ENCODE assay signal across 15 cellular contexts in the genomic region with DNA sequence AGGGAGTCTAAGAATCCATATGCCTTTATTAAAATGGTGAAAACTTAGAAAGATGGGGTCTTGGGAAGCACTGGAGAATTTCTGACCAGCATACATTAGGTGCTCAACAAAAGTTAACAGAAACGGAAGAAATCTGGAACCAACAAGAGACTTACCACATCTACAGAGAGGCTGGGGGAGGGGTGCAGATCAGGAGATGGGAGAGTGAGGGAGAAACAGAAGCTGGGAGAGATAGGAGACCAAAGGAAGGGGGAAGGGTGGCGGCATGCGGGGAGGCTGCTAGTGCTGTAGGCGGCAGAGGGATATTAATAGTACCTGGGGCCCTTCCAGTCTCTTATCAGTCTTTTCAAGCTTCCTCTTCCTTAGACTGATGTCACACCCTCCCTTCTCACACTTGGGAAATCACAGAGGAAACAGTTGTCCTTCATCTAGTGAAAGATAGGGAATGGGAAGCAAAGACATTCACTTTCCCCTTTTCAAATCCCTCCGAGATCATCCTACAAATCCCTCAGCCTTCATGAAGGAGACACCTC. TPM values are rescaled to one million over a fixed set of nuclear protein-coding genes. Genes with fewer than 3 reads are reported as not detected.
DNase-seq lines count a peak whose midpoint lies in the region; ATAC-seq and TF ChIP-seq lines count a peak whose summit lies in the region.
"Had no signal": no experiment of that assay in that cellular context is flagged by ENCODE, and none has a peak within 500 bp of the region (broad histone marks: within the 10 kb centered on the region; RNA-seq: fewer than 3 reads in every experiment).

No MANE protein-coding gene starts in this region.

- H3K79me2 ChIP-seq in GM23248 (ENCODE audit: insufficient read depth): no peaks in the 10 kb centered on the region

- no peaks in the 10 kb centered on the region for H3K9me3 Mint-ChIP-seq in activated naive CD4-positive, alpha-beta T cell treated with anti-CD3 and anti-CD28 coated beads, Interleukin-2, amount 50 U/mL, for 24 hours
- H3K9me3 Mint-ChIP-seq: activated naive CD8-positive, alpha-beta T cell treated with anti-CD3 and anti-CD28 coated beads, Interleukin-2, amount 50 U/mL, for 24 hours had no signal

- H3K27ac ChIP-seq in heart right ventricle (peak overlapping the region in 5 of 10 donors; percentile 26 to 65 (median 41)), upper lobe of right lung (no peak overlapping the region), GM23248 (no peak overlapping the region)
- H3K27ac ChIP-seq: A549, gastroesophageal sphincter, neutrophil, PC-9 had no signal

- intact Hi-C loops in heart right ventricle (cut with DNase I) (loop anchor here in 9 of 10 donors (1.0 to 10.0 kb wide), 7 partner anchors 146 to 231 kb away; a partner anchor contains a TSS), upper lobe of right lung (cut with DNase I) (no loop called here)

- no peaks in the 10 kb centered on the region for H3K27me3 Mint-ChIP-seq in activated naive CD4-positive, alpha-beta T cell treated with anti-CD3 and anti-CD28 coated beads, Interleukin-2, amount 50 U/mL, for 24 hours

- WGBS in heart right ventricle, 2 donors: 14 to 15% methylated on average over 5 of the region's 5 CpGs
- 64 to 65% methylated on average over 5 of the region's 5 CpGs for WGBS in GM23248 (ENCODE audit: low coverage in 1 of 2, low lambda C conversion rate in 2 of 2, missing lambda C conversion rate in 2 of 2), 2 experiments

- no peak overlapping the region for H2AFZ ChIP-seq in GM23248
- H2AFZ ChIP-seq: PC-9 had no signal

- H4K20me1 ChIP-seq in GM23248 (ENCODE audit: insufficient read depth): no peaks in the 10 kb centered on the region

- DNase-seq in activated naive CD4-positive, alpha-beta T cell (lab: John Stamatoyannopoulos, UW): no peak
- DNase-seq in UCSD-AML1 (lab: John Stamatoyannopoulos, UW; ENCODE audit: unreplicated experiment) (peak; percentile 89), heart right ventricle (peak; percentile 41 to 57), upper lobe of right lung (no peak), GM23248 (no peak), NCI-H510A (lab: John Stamatoyannopoulos, UW) (no peak)
- no peak for DNase-seq in stimulated activated CD4-positive, alpha-beta T cell treated with anti-CD3 and anti-CD28 coated beads, Interleukin-12 subunit alpha, Interleukin-12 subunit beta, amount 100 ng/mL, for 4 hours

- H3K36me3 Mint-ChIP-seq in activated naive CD4-positive, alpha-beta T cell treated with anti-CD3 and anti-CD28 coated beads, Interleukin-2, amount 50 U/mL, for 24 hours: no peaks in the 10 kb centered on the region
- H3K36me3 Mint-ChIP-seq: activated CD8-positive, alpha-beta memory T cell treated with anti-CD3 and anti-CD28 coated beads, Interleukin-2, amount 10 ng/mL, durations not matched to agents 7 days and 5 days had no signal

- in situ Hi-C loops in GM23248 (cut with MboI): loop anchor here (5.0 kb wide), 1 partner anchor 231 kb away; no protein-coding TSS in a partner anchor

- H3K27ac Mint-ChIP-seq in activated naive CD4-positive, alpha-beta T cell treated with anti-CD3 and anti-CD28 coated beads, Interleukin-2, amount 50 U/mL, for 24 hours: peak overlapping the region; percentile 35
- H3K27ac Mint-ChIP-seq: activated CD8-positive, alpha-beta memory T cell treated with anti-CD3 and anti-CD28 coated beads, Interleukin-2, amount 10 ng/mL, durations not matched to agents 7 days and 5 days; activated naive CD8-positive, alpha-beta T cell treated with anti-CD3 and anti-CD28 coated beads, Interleukin-2, amount 50 U/mL, for 24 hours had no signal

- no peak overlapping the region for H3K4me3 ChIP-seq in heart right ventricle
- H3K4me3 ChIP-seq in upper lobe of right lung: no peak overlapping the region
- no peak overlapping the region for H3K4me3 ChIP-seq in GM23248
- H3K4me3 ChIP-seq: A549, gastroesophageal sphincter, PC-9 had no signal

- H3K4me3 Mint-ChIP-seq in activated naive CD4-positive, alpha-beta T cell treated with anti-CD3 and anti-CD28 coated beads, Interleukin-2, amount 50 U/mL, for 24 hours: no peak overlapping the region
- H3K4me3 Mint-ChIP-seq: activated CD8-positive, alpha-beta memory T cell treated with anti-CD3 and anti-CD28 coated beads, Interleukin-2, amount 10 ng/mL, durations not matched to agents 7 days and 5 days; activated naive CD8-positive, alpha-beta T cell treated with anti-CD3 and anti-CD28 coated beads, Interleukin-2, amount 50 U/mL, for 24 hours had no signal

- no peak overlapping the region for H3K9ac ChIP-seq in GM23248

- ATAC-seq in heart right ventricle (peak; percentile 65 to 87 (median 83)), upper lobe of right lung (peak; percentile 42)

- no peak overlapping the region for H3K4me2 ChIP-seq in GM23248 (ENCODE audit: unreplicated experiment)
- H3K4me2 ChIP-seq: A549, PC-9 had no signal

- H3K27me3 ChIP-seq in heart right ventricle: no peaks in the 10 kb centered on the region
- no peaks in the 10 kb centered on the region for H3K27me3 ChIP-seq in upper lobe of right lung
- no peaks in the 10 kb centered on the region; the same call in 1 of the 2 replicates for H3K27me3 ChIP-seq in GM23248 (replicated peaks; ENCODE audit: insufficient read depth)
- H3K27me3 ChIP-seq: dorsolateral prefrontal cortex, gastroesophageal sphincter had no signal

- no peaks in the 10 kb centered on the region for H3K9me2 ChIP-seq in GM23248 (ENCODE audit: insufficient read depth)

- H3K9me3 ChIP-seq in heart right ventricle: no peaks in the 10 kb centered on the region
- H3K9me3 ChIP-seq in upper lobe of right lung: no peaks in the 10 kb centered on the region
- H3K9me3 ChIP-seq in GM23248 (ENCODE audit: low read depth): no peaks in the 10 kb centered on the region
- H3K9me3 ChIP-seq: A549, gastroesophageal sphincter, neutrophil had no signal

- H3F3A ChIP-seq in GM23248 (ENCODE audit: insufficient read depth): no peaks in the 10 kb centered on the region

- H3K36me3 ChIP-seq in heart right ventricle (no peaks in the 10 kb centered on the region), upper lobe of right lung (no peaks in the 10 kb centered on the region), GM23248 (ENCODE audit: low read depth) (no peaks in the 10 kb centered on the region)
- H3K36me3 ChIP-seq: gastroesophageal sphincter, neutrophil had no signal

- TF ChIP-seq CTCF in heart right ventricle (IDR thresholded peaks at IDR 0.05) (no peak), upper lobe of right lung (IDR thresholded peaks at IDR 0.05) (no peak)

- H3K4me1 Mint-ChIP-seq in activated naive CD4-positive, alpha-beta T cell treated with anti-CD3 and anti-CD28 coated beads, Interleukin-2, amount 50 U/mL, for 24 hours: peaks cover 20% of the 10 kb centered on the region

- H3K4me1 ChIP-seq in heart right ventricle: peaks cover 2 to 46% (median 36%) of the 10 kb centered on the region in 9 donors
- peaks cover 26% of the 10 kb centered on the region for H3K4me1 ChIP-seq in upper lobe of right lung
- H3K4me1 ChIP-seq in GM23248 (ENCODE audit: insufficient read depth): no peaks in the 10 kb centered on the region

RNA-seq across cellular contexts. Expression of a gene that starts 18.1 kb away (rescaled TPM):
- total RNA-seq in heart right ventricle (1 to 10 TPM; 2.7 to 4.3 (median 3.6) TPM), upper lobe of right lung (7.2 TPM)
- polyA plus RNA-seq in heart right ventricle (1 to 10 TPM; 1.2 to 1.3 TPM), GM23248 (2016; fragmentation: Nextera tagmentation; extraction: Ambion mirVana) (1.5 TPM in 2 replicates)
- 2.9 and 3.9 TPM in 2 replicates for total RNA-seq in GM23248 (2014; rRNA removed; shearing (Covaris generic))

RNA-seq across cellular contexts. Expression of a gene that starts 28.1 kb away (rescaled TPM):
- total RNA-seq in heart right ventricle (not detected), upper lobe of right lung (not detected)
- polyA plus RNA-seq in heart right ventricle (not detected), GM23248 (2016; fragmentation: Nextera tagmentation; extraction: Ambion mirVana) (not detected in 2 replicates)
- not detected in 2 replicates for total RNA-seq in GM23248 (2014; rRNA removed; shearing (Covaris generic))
- total RNA-seq: activated CD8-positive, alpha-beta memory T cell treated with anti-CD3 and anti-CD28 coated beads, Interleukin-2, amount 10 ng/mL, durations not matched to agents 7 days and 5 days; gastroesophageal sphincter; PC-9 had no signal

RNA-seq across cellular contexts. Expression of a gene that starts 30.9 kb away (rescaled TPM):
- under 1 TPM in 8 of 10 donors, not detected in 2; 0.12 to 0.32 (median 0.23) TPM for total RNA-seq in heart right ventricle
- under 1 TPM; 0.12 to 0.59 TPM for polyA plus RNA-seq in heart right ventricle
- total RNA-seq in upper lobe of right lung: 0.32 TPM
- not detected in 2 replicates for total RNA-seq in GM23248 (2014; rRNA removed; shearing (Covaris generic))
- polyA plus RNA-seq in GM23248 (2016; fragmentation: Nextera tagmentation; extraction: Ambion mirVana): not detected in 2 replicates

RNA-seq across cellular contexts. Expression of a gene that starts 54.1 kb away (rescaled TPM):
- total RNA-seq in heart right ventricle (under 1 TPM in 2 of 10 donors, not detected in 8; 0.14 to 0.28 TPM), upper lobe of right lung (not detected)
- polyA plus RNA-seq in heart right ventricle (under 1 TPM; 0.04 to 0.29 TPM), GM23248 (2016; fragmentation: Nextera tagmentation; extraction: Ambion mirVana) (not detected in 2 replicates)
- not detected in 2 replicates for total RNA-seq in GM23248 (2014; rRNA removed; shearing (Covaris generic))
- total RNA-seq: activated CD8-positive, alpha-beta memory T cell treated with anti-CD3 and anti-CD28 coated beads, Interleukin-2, amount 10 ng/mL, durations not matched to agents 7 days and 5 days; gastroesophageal sphincter; PC-9 had no signal
- polyA plus RNA-seq: A549 had no signal

Comparison
In these comparisons a context has a peak if more than half of its experiments do, and no peak if none do; other contexts are left out.
1. DNase-seq: peak in UCSD-AML1 (single experiment) and heart right ventricle (2 of 2); none in activated naive CD4-positive, alpha-beta T cell (0 of 4), upper lobe of right lung (single experiment), GM23248 (single experiment), stimulated activated CD4-positive, alpha-beta T cell treated with anti-CD3 and anti-CD28 coated beads, Interleukin-12 subunit alpha, Interleukin-12 subunit beta, amount 100 ng/mL, for 4 hours (single experiment) and NCI-H510A (single experiment).